In the genomic region with DNA sequence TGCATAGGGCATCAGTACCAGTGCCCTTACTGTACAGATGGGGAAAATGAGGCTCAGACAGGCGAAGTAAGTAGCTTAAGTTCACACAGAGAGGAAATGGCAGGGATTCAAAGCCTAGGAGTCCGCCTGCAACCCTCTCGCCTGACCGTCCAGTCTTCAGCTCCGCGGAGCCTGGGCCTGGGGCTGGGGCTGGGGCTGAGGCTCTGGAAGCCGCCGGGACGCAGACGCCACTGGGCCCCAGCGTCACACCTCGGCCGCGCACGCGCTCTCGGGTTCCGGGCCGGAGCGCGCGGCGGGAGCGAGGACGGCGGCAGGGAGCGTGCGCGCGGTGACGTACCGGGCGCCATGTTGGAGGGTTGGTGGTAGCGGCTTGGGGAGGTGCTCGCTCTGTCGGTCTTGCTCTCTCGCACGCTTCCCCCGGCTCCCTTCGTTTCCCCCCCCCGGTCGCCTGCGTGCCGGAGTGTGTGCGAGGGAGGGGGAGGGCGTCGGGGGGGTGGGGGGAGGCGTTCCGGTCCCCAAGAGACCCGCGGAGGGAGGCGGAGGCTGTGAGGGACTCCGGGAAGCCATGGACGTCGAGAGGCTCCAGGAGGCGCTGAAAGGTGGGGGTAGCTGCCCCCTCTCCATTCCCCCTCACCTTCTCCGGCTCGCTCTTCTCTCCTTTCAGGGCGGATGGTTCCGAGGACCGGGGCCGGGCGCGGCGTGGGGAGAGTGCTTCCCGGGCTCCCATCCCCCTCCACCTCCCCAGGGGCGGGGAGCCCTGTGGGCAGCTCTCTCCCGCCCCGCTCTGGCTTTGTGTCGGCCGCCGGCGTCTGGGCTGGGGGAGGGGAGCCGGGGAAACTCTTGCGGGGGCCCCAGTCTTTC, we compare ENCODE assay signal across 1 cellular context.
A peak's percentile ranks its signal among the peaks of the same experiment; 100 is the strongest.
TF ChIP-seq lines count a peak whose summit lies in the region.

A gene with protein sequence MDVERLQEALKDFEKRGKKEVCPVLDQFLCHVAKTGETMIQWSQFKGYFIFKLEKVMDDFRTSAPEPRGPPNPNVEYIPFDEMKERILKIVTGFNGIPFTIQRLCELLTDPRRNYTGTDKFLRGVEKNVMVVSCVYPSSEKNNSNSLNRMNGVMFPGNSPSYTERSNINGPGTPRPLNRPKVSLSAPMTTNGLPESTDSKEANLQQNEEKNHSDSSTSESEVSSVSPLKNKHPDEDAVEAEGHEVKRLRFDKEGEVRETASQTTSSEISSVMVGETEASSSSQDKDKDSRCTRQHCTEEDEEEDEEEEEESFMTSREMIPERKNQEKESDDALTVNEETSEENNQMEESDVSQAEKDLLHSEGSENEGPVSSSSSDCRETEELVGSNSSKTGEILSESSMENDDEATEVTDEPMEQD (plus strand): TSS at position 339 of the 861 bp plus-strand sequence. CDS start 227 bp downstream, at position 566.

TF ChIP-seq in HepG2, 621 proteins besides CTCF, POLR2A, EP300 and RAD21 (continued from another document and continues in another):
- TF ChIP-seq NKX3-1 (CRISPR knock-in tag; IDR thresholded peaks at IDR 0.05) (peak; percentile 51; the same call in 1 of the 2 replicates), ZNF619 (CRISPR knock-in tag; IDR thresholded peaks at IDR 0.05) (peak; percentile 33; the same call in 1 of the 2 replicates), MED8 (CRISPR knock-in tag; IDR thresholded peaks at IDR 0.05; ENCODE audit: insufficient replicate concordance) (no peak), POLR2G (IDR thresholded peaks at IDR 0.05; ENCODE audit: low read depth, low read length) (peak; percentile 92), ZNF143 (CRISPR knock-in tag; IDR thresholded peaks at IDR 0.05) (peak; percentile 28; the same call in 1 of the 2 replicates), ZFP41 (CRISPR knock-in tag; IDR thresholded peaks at IDR 0.05; ENCODE audit: borderline replicate concordance) (no peak), SNAPC2 (CRISPR knock-in tag; IDR thresholded peaks at IDR 0.05) (peak; percentile 80; the same call in 1 of the 2 replicates), ZNF607 (CRISPR knock-in tag; IDR thresholded peaks at IDR 0.05; ENCODE audit: borderline replicate concordance) (peak; percentile 62; the same call in 1 of the 2 replicates), CREB1 (IDR thresholded peaks at IDR 0.05) (peak; percentile 83; the same call in 1 of the 2 replicates), CREB1 (CRISPR knock-in tag; IDR thresholded peaks at IDR 0.05) (no peak), GLI4 (CRISPR knock-in tag; IDR thresholded peaks at IDR 0.05; ENCODE audit: borderline replicate concordance) (peak; percentile 89), ZNF101 (CRISPR knock-in tag; IDR thresholded peaks at IDR 0.05; ENCODE audit: borderline replicate concordance, low read depth) (no peak), ZSCAN25 (CRISPR knock-in tag; IDR thresholded peaks at IDR 0.05) (peak; percentile 70), ZNF879 (CRISPR knock-in tag; IDR thresholded peaks at IDR 0.05) (no peak), MED1 (CRISPR knock-in tag; IDR thresholded peaks at IDR 0.05) (peak; percentile 75), AGO2 (optimal IDR thresholded peaks at IDR 0.05; ENCODE audit: low read depth, low read length) (peak; percentile 88), HNRNPL (IDR thresholded peaks at IDR 0.05; ENCODE audit: low read depth, low read length) (no peak), ZNF136 (CRISPR knock-in tag; IDR thresholded peaks at IDR 0.05; ENCODE audit: low read depth) (no peak), SOX13 (IDR thresholded peaks at IDR 0.05) (no peak), SOX13 (CRISPR knock-in tag; conservative IDR thresholded peaks at IDR 0.05 in 1 of 2, IDR thresholded peaks at IDR 0.05 in 1 of 2) (peak in 1 of 2 experiments; percentile 17; a peak in 2 of 4 replicates), SRF (IDR thresholded peaks at IDR 0.05; ENCODE audit: low read depth, low read length) (no peak), ERF (CRISPR knock-in tag; IDR thresholded peaks at IDR 0.05) (peak; percentile 79), SP1 (IDR thresholded peaks at IDR 0.05) (no peak), SP1 (CRISPR knock-in tag; IDR thresholded peaks at IDR 0.05) (0 out of 2 replicates have a peak, but pooled peaks have one; percentile 16), NPAS2 (CRISPR knock-in tag; IDR thresholded peaks at IDR 0.05; ENCODE audit: borderline replicate concordance) (no peak), EEA1 (CRISPR knock-in tag; IDR thresholded peaks at IDR 0.05; ENCODE audit: borderline replicate concordance) (peak; percentile 63; the same call in 1 of the 2 replicates), ZNF460 (CRISPR knock-in tag; IDR thresholded peaks at IDR 0.05; ENCODE audit: borderline replicate concordance) (no peak), ZNF772 (CRISPR knock-in tag; IDR thresholded peaks at IDR 0.05) (peak; percentile 45; the same call in 1 of the 2 replicates), ZNF121 (CRISPR knock-in tag; IDR thresholded peaks at IDR 0.05) (no peak), GABPB1 (CRISPR knock-in tag; IDR thresholded peaks at IDR 0.05) (peak; percentile 70), DNMT3B (CRISPR knock-in tag; conservative IDR thresholded peaks at IDR 0.05) (peak; percentile 33; the same call in 1 of the 2 replicates), ZNF431 (CRISPR knock-in tag; IDR thresholded peaks at IDR 0.05; ENCODE audit: borderline replicate concordance, low read depth) (peak; percentile 78; the same call in 1 of the 2 replicates), BHLHE40 (IDR thresholded peaks at IDR 0.05; ENCODE audit: low read length) (peak; percentile 48; the same call in 1 of the 2 replicates), ZNF709 (CRISPR knock-in tag; IDR thresholded peaks at IDR 0.05) (peak; percentile 84), HOXA9 (CRISPR knock-in tag; IDR thresholded peaks at IDR 0.05; ENCODE audit: borderline replicate concordance) (no peak), TOPORS (CRISPR knock-in tag; IDR thresholded peaks at IDR 0.05) (peak; percentile 70; the same call in 1 of the 2 replicates), ZSCAN21 (CRISPR knock-in tag; IDR thresholded peaks at IDR 0.05; ENCODE audit: borderline replicate concordance) (peak; percentile 93), RFXAP (CRISPR knock-in tag; IDR thresholded peaks at IDR 0.05; ENCODE audit: borderline replicate concordance) (0 out of 2 replicates have a peak, but pooled peaks have one; percentile 40), ASH2L (IDR thresholded peaks at IDR 0.05; ENCODE audit: insufficient read length, low read depth, low read length) (peak; percentile 56), BRCA1 (CRISPR knock-in tag; IDR thresholded peaks at IDR 0.05) (0 out of 2 replicates have a peak, but pooled peaks have one; percentile 87), TARDBP (CRISPR knock-in tag; IDR thresholded peaks at IDR 0.05) (0 out of 2 replicates have a peak, but pooled peaks have one; percentile 19)
- TF ChIP-seq, protein P1, sequence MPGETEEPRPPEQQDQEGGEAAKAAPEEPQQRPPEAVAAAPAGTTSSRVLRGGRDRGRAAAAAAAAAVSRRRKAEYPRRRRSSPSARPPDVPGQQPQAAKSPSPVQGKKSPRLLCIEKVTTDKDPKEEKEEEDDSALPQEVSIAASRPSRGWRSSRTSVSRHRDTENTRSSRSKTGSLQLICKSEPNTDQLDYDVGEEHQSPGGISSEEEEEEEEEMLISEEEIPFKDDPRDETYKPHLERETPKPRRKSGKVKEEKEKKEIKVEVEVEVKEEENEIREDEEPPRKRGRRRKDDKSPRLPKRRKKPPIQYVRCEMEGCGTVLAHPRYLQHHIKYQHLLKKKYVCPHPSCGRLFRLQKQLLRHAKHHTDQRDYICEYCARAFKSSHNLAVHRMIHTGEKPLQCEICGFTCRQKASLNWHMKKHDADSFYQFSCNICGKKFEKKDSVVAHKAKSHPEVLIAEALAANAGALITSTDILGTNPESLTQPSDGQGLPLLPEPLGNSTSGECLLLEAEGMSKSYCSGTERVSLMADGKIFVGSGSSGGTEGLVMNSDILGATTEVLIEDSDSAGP (CRISPR knock-in tag; IDR thresholded peaks at IDR 0.05; ENCODE audit: borderline replicate concordance): peak; percentile 67; the same call in 1 of the 2 replicates
- TF ChIP-seq, protein P2, sequence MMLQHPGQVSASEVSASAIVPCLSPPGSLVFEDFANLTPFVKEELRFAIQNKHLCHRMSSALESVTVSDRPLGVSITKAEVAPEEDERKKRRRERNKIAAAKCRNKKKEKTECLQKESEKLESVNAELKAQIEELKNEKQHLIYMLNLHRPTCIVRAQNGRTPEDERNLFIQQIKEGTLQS (CRISPR knock-in tag; IDR thresholded peaks at IDR 0.05): 0 out of 2 replicates have a peak, but pooled peaks have one; percentile 14
- TF ChIP-seq, protein P3, sequence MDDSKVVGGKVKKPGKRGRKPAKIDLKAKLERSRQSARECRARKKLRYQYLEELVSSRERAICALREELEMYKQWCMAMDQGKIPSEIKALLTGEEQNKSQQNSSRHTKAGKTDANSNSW (CRISPR knock-in tag; IDR thresholded peaks at IDR 0.05; ENCODE audit: borderline replicate concordance): 0 out of 2 replicates have a peak, but pooled peaks have one; percentile 76
- TF ChIP-seq, protein P4, sequence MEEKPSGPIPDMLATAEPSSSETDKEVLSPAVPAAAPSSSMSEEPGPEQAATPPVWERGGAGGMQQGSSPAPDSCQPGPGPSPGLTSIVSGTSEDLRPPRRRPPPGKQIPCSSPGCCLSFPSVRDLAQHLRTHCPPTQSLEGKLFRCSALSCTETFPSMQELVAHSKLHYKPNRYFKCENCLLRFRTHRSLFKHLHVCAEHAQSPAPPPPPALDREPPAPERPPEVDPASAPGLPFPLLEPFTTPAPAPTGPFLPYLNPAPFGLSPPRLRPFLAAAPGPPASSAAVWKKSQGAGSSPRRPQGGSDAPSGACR (CRISPR knock-in tag; IDR thresholded peaks at IDR 0.05): peak; percentile 30; the same call in 1 of the 2 replicates
- TF ChIP-seq, protein P5, sequence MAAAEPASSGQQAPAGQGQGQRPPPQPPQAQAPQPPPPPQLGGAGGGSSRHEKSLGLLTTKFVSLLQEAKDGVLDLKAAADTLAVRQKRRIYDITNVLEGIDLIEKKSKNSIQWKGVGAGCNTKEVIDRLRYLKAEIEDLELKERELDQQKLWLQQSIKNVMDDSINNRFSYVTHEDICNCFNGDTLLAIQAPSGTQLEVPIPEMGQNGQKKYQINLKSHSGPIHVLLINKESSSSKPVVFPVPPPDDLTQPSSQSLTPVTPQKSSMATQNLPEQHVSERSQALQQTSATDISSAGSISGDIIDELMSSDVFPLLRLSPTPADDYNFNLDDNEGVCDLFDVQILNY (CRISPR knock-in tag; conservative IDR thresholded peaks at IDR 0.05): peak; percentile 74
- TF ChIP-seq, protein P6, sequence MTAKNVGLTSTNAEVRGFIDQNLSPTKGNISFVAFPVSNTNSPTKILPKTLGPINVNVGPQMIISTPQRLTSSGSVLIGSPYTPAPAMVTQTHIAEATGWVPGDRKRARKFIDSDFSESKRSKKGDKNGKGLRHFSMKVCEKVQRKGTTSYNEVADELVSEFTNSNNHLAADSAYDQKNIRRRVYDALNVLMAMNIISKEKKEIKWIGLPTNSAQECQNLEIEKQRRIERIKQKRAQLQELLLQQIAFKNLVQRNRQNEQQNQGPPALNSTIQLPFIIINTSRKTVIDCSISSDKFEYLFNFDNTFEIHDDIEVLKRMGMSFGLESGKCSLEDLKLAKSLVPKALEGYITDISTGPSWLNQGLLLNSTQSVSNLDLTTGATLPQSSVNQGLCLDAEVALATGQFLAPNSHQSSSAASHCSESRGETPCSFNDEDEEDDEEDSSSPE (CRISPR knock-in tag; IDR thresholded peaks at IDR 0.05): peak; percentile 82
- TF ChIP-seq, protein P7, sequence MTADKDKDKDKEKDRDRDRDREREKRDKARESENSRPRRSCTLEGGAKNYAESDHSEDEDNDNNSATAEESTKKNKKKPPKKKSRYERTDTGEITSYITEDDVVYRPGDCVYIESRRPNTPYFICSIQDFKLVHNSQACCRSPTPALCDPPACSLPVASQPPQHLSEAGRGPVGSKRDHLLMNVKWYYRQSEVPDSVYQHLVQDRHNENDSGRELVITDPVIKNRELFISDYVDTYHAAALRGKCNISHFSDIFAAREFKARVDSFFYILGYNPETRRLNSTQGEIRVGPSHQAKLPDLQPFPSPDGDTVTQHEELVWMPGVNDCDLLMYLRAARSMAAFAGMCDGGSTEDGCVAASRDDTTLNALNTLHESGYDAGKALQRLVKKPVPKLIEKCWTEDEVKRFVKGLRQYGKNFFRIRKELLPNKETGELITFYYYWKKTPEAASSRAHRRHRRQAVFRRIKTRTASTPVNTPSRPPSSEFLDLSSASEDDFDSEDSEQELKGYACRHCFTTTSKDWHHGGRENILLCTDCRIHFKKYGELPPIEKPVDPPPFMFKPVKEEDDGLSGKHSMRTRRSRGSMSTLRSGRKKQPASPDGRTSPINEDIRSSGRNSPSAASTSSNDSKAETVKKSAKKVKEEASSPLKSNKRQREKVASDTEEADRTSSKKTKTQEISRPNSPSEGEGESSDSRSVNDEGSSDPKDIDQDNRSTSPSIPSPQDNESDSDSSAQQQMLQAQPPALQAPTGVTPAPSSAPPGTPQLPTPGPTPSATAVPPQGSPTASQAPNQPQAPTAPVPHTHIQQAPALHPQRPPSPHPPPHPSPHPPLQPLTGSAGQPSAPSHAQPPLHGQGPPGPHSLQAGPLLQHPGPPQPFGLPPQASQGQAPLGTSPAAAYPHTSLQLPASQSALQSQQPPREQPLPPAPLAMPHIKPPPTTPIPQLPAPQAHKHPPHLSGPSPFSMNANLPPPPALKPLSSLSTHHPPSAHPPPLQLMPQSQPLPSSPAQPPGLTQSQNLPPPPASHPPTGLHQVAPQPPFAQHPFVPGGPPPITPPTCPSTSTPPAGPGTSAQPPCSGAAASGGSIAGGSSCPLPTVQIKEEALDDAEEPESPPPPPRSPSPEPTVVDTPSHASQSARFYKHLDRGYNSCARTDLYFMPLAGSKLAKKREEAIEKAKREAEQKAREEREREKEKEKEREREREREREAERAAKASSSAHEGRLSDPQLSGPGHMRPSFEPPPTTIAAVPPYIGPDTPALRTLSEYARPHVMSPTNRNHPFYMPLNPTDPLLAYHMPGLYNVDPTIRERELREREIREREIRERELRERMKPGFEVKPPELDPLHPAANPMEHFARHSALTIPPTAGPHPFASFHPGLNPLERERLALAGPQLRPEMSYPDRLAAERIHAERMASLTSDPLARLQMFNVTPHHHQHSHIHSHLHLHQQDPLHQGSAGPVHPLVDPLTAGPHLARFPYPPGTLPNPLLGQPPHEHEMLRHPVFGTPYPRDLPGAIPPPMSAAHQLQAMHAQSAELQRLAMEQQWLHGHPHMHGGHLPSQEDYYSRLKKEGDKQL (CRISPR knock-in tag; IDR thresholded peaks at IDR 0.05; ENCODE audit: low read depth): peak; percentile 66; the same call in 1 of the 2 replicates
- TF ChIP-seq, protein P8, sequence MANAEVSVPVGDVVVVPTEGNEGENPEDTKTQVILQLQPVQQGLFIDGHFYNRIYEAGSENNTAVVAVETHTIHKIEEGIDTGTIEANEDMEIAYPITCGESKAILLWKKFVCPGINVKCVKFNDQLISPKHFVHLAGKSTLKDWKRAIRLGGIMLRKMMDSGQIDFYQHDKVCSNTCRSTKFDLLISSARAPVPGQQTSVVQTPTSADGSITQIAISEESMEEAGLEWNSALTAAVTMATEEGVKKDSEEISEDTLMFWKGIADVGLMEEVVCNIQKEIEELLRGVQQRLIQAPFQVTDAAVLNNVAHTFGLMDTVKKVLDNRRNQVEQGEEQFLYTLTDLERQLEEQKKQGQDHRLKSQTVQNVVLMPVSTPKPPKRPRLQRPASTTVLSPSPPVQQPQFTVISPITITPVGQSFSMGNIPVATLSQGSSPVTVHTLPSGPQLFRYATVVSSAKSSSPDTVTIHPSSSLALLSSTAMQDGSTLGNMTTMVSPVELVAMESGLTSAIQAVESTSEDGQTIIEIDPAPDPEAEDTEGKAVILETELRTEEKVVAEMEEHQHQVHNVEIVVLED (CRISPR knock-in tag; IDR thresholded peaks at IDR 0.05; ENCODE audit: borderline replicate concordance): peak; percentile 97
